Comparison of ENCODE assay signal across 11 cellular contexts in genomic region chr2:230893338-230893737, GRCh38. TPM values are rescaled to one million over a fixed set of nuclear protein-coding genes. Genes with fewer than 3 reads are reported as not detected.
A peak's percentile ranks its signal among the peaks of the same experiment; 100 is the strongest.
DNase-seq lines count a peak whose midpoint lies in the region; ATAC-seq and TF ChIP-seq lines count a peak whose summit lies in the region.
"Had no signal": no experiment of that assay in that cellular context is flagged by ENCODE, and none has a peak within 500 bp of the region (broad histone marks: within the 10 kb centered on the region; RNA-seq: fewer than 3 reads in every experiment).

No MANE protein-coding gene starts in this region.

- DNase-seq in epidermal melanocyte (ENCODE audit: insufficient read length, low spot score), result no peak
- no peak for DNase-seq in SKM-1 treated with dmso at 0.1 percent for 144 hours (lab: John Stamatoyannopoulos, UW; ENCODE audit: unreplicated experiment)
- no peak for DNase-seq in omental fat pad (ENCODE audit: low spot score)
- DNase-seq: activated CD4-positive, alpha-beta T cell treated with anti-CD3 and anti-CD28 coated beads for 4 hours had no signal

- ATAC-seq in GM18520 (IDR thresholded peaks at IDR 0.05; ENCODE audit: unreplicated experiment) (peak; percentile 50), GM21447 (IDR thresholded peaks at IDR 0.05; ENCODE audit: unreplicated experiment) (peak; percentile 69), HG03432 (IDR thresholded peaks at IDR 0.05; ENCODE audit: unreplicated experiment) (peak; percentile 86), GM19324 (IDR thresholded peaks at IDR 0.05; ENCODE audit: low FRiP score, unreplicated experiment) (no peak), omental fat pad (ENCODE audit: low FRiP score) (no peak)

- H3K27me3 ChIP-seq in layer of hippocampus (ENCODE audit: control insufficient read depth, insufficient read depth, low read length), result no peaks in the 10 kb centered on the region

- no peak for TF ChIP-seq CTCF in omental fat pad (IDR thresholded peaks at IDR 0.05)

- H3K27ac ChIP-seq in layer of hippocampus (ENCODE audit: low read depth, low read length), result peak overlapping the region; percentile 0

RNA-seq across cellular contexts. Expression of gene ITM2C, which starts 28.6 kb away (rescaled TPM):
- 10 to 100 TPM; 17.9 to 35.9 (median 28.8) TPM for total RNA-seq in omental fat pad

RNA-seq across cellular contexts. Expression of gene GPR55, which starts 31.7 kb away (rescaled TPM):
- under 1 TPM in 2 of 4 donors, not detected in 2; 0.12 to 0.19 TPM for total RNA-seq in omental fat pad
- total RNA-seq: astrocyte, lung microvascular endothelial cell had no signal

Comparison
In these comparisons a context has a peak if more than half of its experiments do, and no peak if none do; other contexts are left out.
1. ATAC-seq: peak in GM18520 (single experiment), GM21447 (single experiment) and HG03432 (single experiment); none in GM19324 (single experiment) and omental fat pad (single experiment).